ENCODE assay signal across 16 cellular contexts in genomic region chr11:68267881-68268240, GRCh38. TPM values are rescaled to one million over a fixed set of nuclear protein-coding genes. Genes with fewer than 3 reads are reported as not detected.
DNase-seq lines count a peak whose midpoint lies in the region; ATAC-seq and TF ChIP-seq lines count a peak whose summit lies in the region.
"Had no signal": no experiment of that assay in that cellular context is flagged by ENCODE, and none has a peak within 500 bp of the region (broad histone marks: within the 10 kb centered on the region; RNA-seq: fewer than 3 reads in every experiment).

No MANE protein-coding gene starts in this region.

- BruUV-seq in IMR-90 (replicated peaks; lab: Mats Ljungman, UMichigan) (no TSS peak), OCI-LY7 (replicated peaks; lab: Mats Ljungman, UMichigan) (no TSS peak), MCF 10A (replicated peaks; lab: Mats Ljungman, UMichigan) (no TSS peak)

- no peak overlapping the region for H3K14ac ChIP-seq in IMR-90 (replicated peaks; ENCODE audit: low read depth, low read length)

- peak overlapping the region; percentile 26 for H2BK5ac ChIP-seq in IMR-90 (ENCODE audit: low read depth, low read length, poor library complexity, severe bottlenecking)

- ATAC-seq in IMR-90 (ENCODE audit: low read depth) (no peak), HG03571 (IDR thresholded peaks at IDR 0.05; ENCODE audit: unreplicated experiment) (no peak)
- no peak for ATAC-seq in stimulated activated naive CD8-positive, alpha-beta T cell treated with anti-CD3 and anti-CD28 coated beads, Interleukin-15, Interleukin-2, amounts not matched to agents 100 U/mL and 50 U/mL, for 24 hours
- ATAC-seq: GM23338, PC-3 had no signal

- H3K23ac ChIP-seq in IMR-90 (ENCODE audit: low read depth, low read length), result no peak overlapping the region

- H3K27me3 Mint-ChIP-seq in MCF 10A (ENCODE audit: insufficient read depth, unreplicated experiment), result no peaks in the 10 kb centered on the region
- H3K27me3 Mint-ChIP-seq: CD4-positive, alpha-beta memory T cell had no signal

- H3K9me3 ChIP-seq in IMR-90 (ENCODE audit: control insufficient read depth, insufficient read depth, low read length), result no peaks in the 10 kb centered on the region
- H3K9me3 ChIP-seq in OCI-LY7 (ENCODE audit: low read length), result no peaks in the 10 kb centered on the region
- H3K9me3 ChIP-seq: SJCRH30 had no signal

- POLR2A ChIA-PET in IMR-90 (lab: Charles Lee; ENCODE audit: unreplicated experiment), result no interaction called here
- POLR2A ChIA-PET in OCI-LY7 (lab: Charles Lee), result interaction anchor here (0.5 to 1.3 kb wide), 3 partner anchors 15 to 806 kb away, joined by 3 to 4 read pairs (median 3); no protein-coding TSS in a partner anchor
- POLR2A ChIA-PET in MCF 10A (lab: Yijun Ruan, JAX), result interaction anchor here (1.4 kb wide), 1 partner anchor 11 kb away, joined by 3 read pairs; no protein-coding TSS in a partner anchor

- H4K20me1 ChIP-seq in IMR-90 (ENCODE audit: insufficient read depth, low read length), result peaks cover 68% of the 10 kb centered on the region
- no peaks in the 10 kb centered on the region for H4K20me1 ChIP-seq in OCI-LY7 (ENCODE audit: insufficient read depth, low read length)

- no peak overlapping the region for H3K4me3 Mint-ChIP-seq in MCF 10A (ENCODE audit: unreplicated experiment)
- H3K4me3 Mint-ChIP-seq: CD4-positive, alpha-beta memory T cell; GM23338 had no signal

- peaks cover 44% of the 10 kb centered on the region for H3K36me3 ChIP-seq in IMR-90 (ENCODE audit: control insufficient read depth, insufficient read depth, low read length)
- peaks cover 69% of the 10 kb centered on the region for H3K36me3 ChIP-seq in OCI-LY7 (ENCODE audit: insufficient read depth, low read length)

- no peak overlapping the region for H2BK15ac ChIP-seq in IMR-90 (ENCODE audit: low read depth, low read length)

- TF ChIP-seq RAD21 in IMR-90 (IDR thresholded peaks at IDR 0.05; ENCODE audit: low read length), result no peak

- H3K4me2 ChIP-seq in IMR-90 (ENCODE audit: low read depth, low read length) (no peak overlapping the region), OCI-LY7 (ENCODE audit: low read length) (peak overlapping the region; percentile 88)
- H3K4me2 ChIP-seq: GM23338 had no signal

- H3K27ac ChIP-seq in IMR-90 (ENCODE audit: insufficient read depth, low read length) (no peak overlapping the region), OCI-LY7 (ENCODE audit: low read depth, low read length, poor library complexity, severe bottlenecking) (peak overlapping the region; percentile 99), layer of hippocampus (ENCODE audit: low read depth, low read length) (peak overlapping the region; percentile 67), temporal lobe (ENCODE audit: low read depth, low read length) (peak overlapping the region; percentile 92)
- H3K27ac ChIP-seq: SJCRH30 had no signal

- no peak overlapping the region for H4K91ac ChIP-seq in IMR-90 (ENCODE audit: insufficient read depth, low read depth, low read length)

- no peak for DNase-seq in IMR-90
- DNase-seq in OCI-LY7 (ENCODE audit: low spot score), result no peak
- DNase-seq in stimulated activated naive CD8-positive, alpha-beta T cell treated with anti-CD3 and anti-CD28 coated beads, Interleukin-15, Interleukin-2, amounts not matched to agents 100 U/mL and 50 U/mL, for 24 hours, result no peak
- no peak for DNase-seq in MCF 10A (ENCODE audit: unreplicated experiment)
- DNase-seq: CD4-positive, alpha-beta memory T cell; DMS79 treated with DMSO at 0.1 percent for 48 hours; NCI-H1436; NCI-H2029; NCI-H2171; NCI-H446 treated with DMSO at 0.1 percent for 48 hours; PC-3; SJCRH30 had no signal

- no peak overlapping the region for H2AFZ ChIP-seq in IMR-90 (replicated peaks; ENCODE audit: low read length, poor library complexity)
- H2AFZ ChIP-seq in OCI-LY7 (ENCODE audit: low read length), result no peak overlapping the region
- H2AFZ ChIP-seq: GM23338 had no signal

- H3K36me3 Mint-ChIP-seq in MCF 10A (ENCODE audit: insufficient read depth, unreplicated experiment), result peaks cover 16% of the 10 kb centered on the region

- TF ChIP-seq POLR2A in IMR-90 (IDR thresholded peaks at IDR 0.05; ENCODE audit: low read depth, low read length), result no peak

- WGBS in IMR-90 (ENCODE audit: extremely low coverage in 2 of 2, insufficient read length in 1 of 2), 2 experiments, result no CpG with 5 or more reads among the region's 6 CpGs

- H3K56ac ChIP-seq in IMR-90 (ENCODE audit: extremely low read depth, insufficient read depth, low read length), result no peak overlapping the region

- H3K9me2 ChIP-seq in OCI-LY7 (ENCODE audit: insufficient read depth, low read length), result no peaks in the 10 kb centered on the region

- H2BK120ac ChIP-seq in IMR-90 (ENCODE audit: low read depth, low read length), result no peak overlapping the region

- H4K8ac ChIP-seq in IMR-90 (ENCODE audit: low read depth in 2 of 2, low read length in 2 of 2), result no peak overlapping the region

- H2AK9ac ChIP-seq in IMR-90 (replicated peaks; ENCODE audit: low read depth, low read length, poor library complexity), result no peak overlapping the region

- H4K5ac ChIP-seq in IMR-90 (ENCODE audit: low read depth, low read length), result no peak overlapping the region

- H3K9me1 ChIP-seq in IMR-90 (ENCODE audit: insufficient read depth, low read length), result peaks cover 37% of the 10 kb centered on the region

- dilution Hi-C loops in IMR-90 (cut with HindIII; ENCODE audit: low sequenced_read_pairs, unreplicated experiment), result no loop called here

- H3K4me3 ChIP-seq in IMR-90 (ENCODE audit: insufficient read depth, low read depth, low read length) (no peak overlapping the region), OCI-LY7 (ENCODE audit: low read depth, low read length, poor library complexity, severe bottlenecking) (peak overlapping the region; percentile 62)
- H3K4me3 ChIP-seq: GM23338, SJCRH30 had no signal

- H3K4ac ChIP-seq in IMR-90 (ENCODE audit: low read depth, low read length), result no peak overlapping the region

- intact Hi-C loops in IMR-90 (cut with micrococcal nuclease), result no loop called here
- intact Hi-C loops in OCI-LY7 (cut with micrococcal nuclease; ENCODE audit: unreplicated experiment), result no loop called here
- intact Hi-C loops in MCF 10A (cut with micrococcal nuclease), result no loop called here

- CTCF ChIA-PET in IMR-90 (lab: Yijun Ruan, JAX) (no interaction called here), OCI-LY7 (lab: Charles Lee; ENCODE audit: unreplicated experiment) (no interaction called here), MCF 10A (lab: Yijun Ruan, JAX) (interaction anchor here (3.4 to 3.6 kb wide), 2 partner anchors 10 to 30 kb away, joined by 28 to 30 read pairs; no protein-coding TSS in a partner anchor)

- peaks cover 56% of the 10 kb centered on the region for H3K79me2 ChIP-seq in OCI-LY7 (ENCODE audit: insufficient read depth, low read depth, low read length)

- no peaks in the 10 kb centered on the region for H3K9me3 Mint-ChIP-seq in MCF 10A (ENCODE audit: unreplicated experiment)
- H3K9me3 Mint-ChIP-seq: CD4-positive, alpha-beta memory T cell; GM23338 had no signal

- H3K79me1 ChIP-seq in IMR-90 (ENCODE audit: low read depth in 1 of 2, low read length in 2 of 2), result peaks cover 35 to 79% of the 10 kb centered on the region in 2 experiments

- H3K27me3 ChIP-seq in IMR-90 (ENCODE audit: control insufficient read depth, insufficient read depth, low read length) (no peaks in the 10 kb centered on the region), layer of hippocampus (ENCODE audit: control insufficient read depth, insufficient read depth, low read length) (no peaks in the 10 kb centered on the region)
- H3K27me3 ChIP-seq: SJCRH30 had no signal

- no peak overlapping the region for H2BK20ac ChIP-seq in IMR-90 (ENCODE audit: low read depth, low read length)

- no peak overlapping the region for H3K27ac Mint-ChIP-seq in MCF 10A (ENCODE audit: low read depth, unreplicated experiment)
- H3K27ac Mint-ChIP-seq: CD4-positive, alpha-beta memory T cell; GM23338 had no signal

- H3K4me1 Mint-ChIP-seq in MCF 10A (ENCODE audit: insufficient read depth, unreplicated experiment), result peaks cover 10% of the 10 kb centered on the region

- TF ChIP-seq CTCF in IMR-90 (conservative IDR thresholded peaks at IDR 0.05; ENCODE audit: low read depth, low read length) (no peak), OCI-LY7 (conservative IDR thresholded peaks at IDR 0.05; ENCODE audit: low read length) (no peak), MCF 10A (IDR thresholded peaks at IDR 0.05; ENCODE audit: unreplicated experiment) (no peak)

- H3K4me1 ChIP-seq in IMR-90 (ENCODE audit: control insufficient read depth, insufficient read depth, low read length) (peaks cover 10% of the 10 kb centered on the region), OCI-LY7 (ENCODE audit: insufficient read depth, low read length, poor library complexity, severe bottlenecking) (peaks cover 62% of the 10 kb centered on the region)
- H3K4me1 ChIP-seq: SJCRH30 had no signal

- no peak overlapping the region for H2AK5ac ChIP-seq in IMR-90 (ENCODE audit: low read depth, low read length)

- in situ Hi-C loops in IMR-90 (cut with MboI; ENCODE audit: low sequenced_read_pairs), result loop anchor here (5.0 kb wide), 1 partner anchor 114 kb away; no protein-coding TSS in a partner anchor

- H3K18ac ChIP-seq in IMR-90 (ENCODE audit: low read depth, low read length), result no peak overlapping the region

- no peak overlapping the region for H3K9ac ChIP-seq in IMR-90 (ENCODE audit: low read depth, low read length)

TF ChIP-seq in IMR-90, 13 proteins besides CTCF, POLR2A, EP300 and RAD21 (continues in another document):
- TF ChIP-seq CEBPB (IDR thresholded peaks at IDR 0.05; ENCODE audit: low read depth, low read length), result no peak

RNA-seq across cellular contexts. Expression of gene C11orf24, which starts 3.9 kb away (rescaled TPM):
- total RNA-seq in IMR-90 (2012; rRNA removed) (41.1 and 42.5 TPM in 2 replicates), OCI-LY7 (2022) (94.1 and 114 TPM in 2 replicates), temporal lobe (6.9 TPM), MCF 10A (2022) (58.3 and 69.2 TPM in 2 replicates)
- 135 and 171 TPM in 2 replicates for polyA plus RNA-seq in IMR-90 (2012; rRNA removed)
- polyA plus RNA-seq in IMR-90 (2012; cell fraction: cytosol; rRNA removed), result 83.7 and 163 TPM in 2 replicates
- 86.3 and 141 TPM in 2 replicates for polyA plus RNA-seq in IMR-90 (2012; cell fraction: nucleus; rRNA removed; ENCODE audit: low replicate concordance)
- total RNA-seq in OCI-LY7 (2014; rRNA removed; shearing (Covaris generic)), result 53.9 and 81.1 TPM in 2 replicates

RNA-seq across cellular contexts. Expression of gene LRP5, which starts 44.5 kb away (rescaled TPM):
- total RNA-seq in IMR-90 (2012; rRNA removed) (10.4 and 11.1 TPM in 2 replicates), OCI-LY7 (2022) (0.26 TPM in 1 of 2 replicates, not detected in the other), temporal lobe (12.5 TPM), MCF 10A (2022) (31.6 and 32.8 TPM in 2 replicates)
- 15.0 and 19.0 TPM in 2 replicates for polyA plus RNA-seq in IMR-90 (2012; rRNA removed)
- polyA plus RNA-seq in IMR-90 (2012; cell fraction: cytosol; rRNA removed), result 12.0 and 21.8 TPM in 2 replicates
- polyA plus RNA-seq in IMR-90 (2012; cell fraction: nucleus; rRNA removed; ENCODE audit: low replicate concordance), result 13.9 and 32.5 TPM in 2 replicates
- 0.59 and 0.60 TPM in 2 replicates for total RNA-seq in OCI-LY7 (2014; rRNA removed; shearing (Covaris generic))

RNA-seq across cellular contexts. Expression of gene KMT5B, which starts 54.8 kb away (rescaled TPM):
- total RNA-seq in IMR-90 (2012; rRNA removed), result 13.4 and 26.1 TPM in 2 replicates
- 9.6 and 11.2 TPM in 2 replicates for polyA plus RNA-seq in IMR-90 (2012; rRNA removed)
- 2.9 and 4.4 TPM in 2 replicates for polyA plus RNA-seq in IMR-90 (2012; cell fraction: cytosol; rRNA removed)
- polyA plus RNA-seq in IMR-90 (2012; cell fraction: nucleus; rRNA removed; ENCODE audit: low replicate concordance), result 5.9 and 30.5 TPM in 2 replicates
- 13.9 and 14.3 TPM in 2 replicates for total RNA-seq in OCI-LY7 (2014; rRNA removed; shearing (Covaris generic))
- 26.3 and 28.8 TPM in 2 replicates for total RNA-seq in OCI-LY7 (2022)
- total RNA-seq in temporal lobe, result 123 TPM
- 45.7 and 46.4 TPM in 2 replicates for total RNA-seq in MCF 10A (2022)
